Comparison of ENCODE assay signal across 2 cellular contexts in genomic region chr22:36568846-36569245, GRCh38.
TF ChIP-seq lines count a peak whose summit lies in the region.

No MANE protein-coding gene starts in this region.

TF ChIP-seq in HEK293, 187 proteins besides CTCF, POLR2A, EP300 and RAD21 (continued from another document):
- TF ChIP-seq ZFHX2 (tag by site-specific recombination; conservative IDR thresholded peaks at IDR 0.05), result peak; percentile 60
- peak; percentile 71 for TF ChIP-seq EGR2 (tag by site-specific recombination; IDR thresholded peaks at IDR 0.05; ENCODE audit: low read depth)

TF ChIP-seq in H1, 55 proteins besides CTCF, POLR2A, EP300 and RAD21 (continued from another document):
- no peak for TF ChIP-seq CHD7 (IDR thresholded peaks at IDR 0.05; ENCODE audit: insufficient replicate concordance, low read length)
- no peak for TF ChIP-seq POU5F1 (IDR thresholded peaks at IDR 0.05; ENCODE audit: low read depth, low read length)
- TF ChIP-seq RBBP5 (IDR thresholded peaks at IDR 0.05; ENCODE audit: borderline replicate concordance, low read depth, low read length), result no peak
- TF ChIP-seq ZNF274 (IDR thresholded peaks at IDR 0.05; ENCODE audit: borderline replicate concordance, extremely low read depth, low read length), result no peak
- no peak for TF ChIP-seq MAX (IDR thresholded peaks at IDR 0.05)
- TF ChIP-seq CHD2 (IDR thresholded peaks at IDR 0.05; ENCODE audit: low read length), result no peak
- TF ChIP-seq KDM4A (IDR thresholded peaks at IDR 0.05; ENCODE audit: low read depth, low read length, severe bottlenecking), result no peak
- no peak for TF ChIP-seq KDM1A (IDR thresholded peaks at IDR 0.05; ENCODE audit: borderline replicate concordance, low read length)
- TF ChIP-seq NANOG (IDR thresholded peaks at IDR 0.05; ENCODE audit: insufficient read depth, low read depth, low read length, poor library complexity, severe bottlenecking), result no peak
- no peak for TF ChIP-seq CREB1 (IDR thresholded peaks at IDR 0.05)
